Comparison of ENCODE assay signal across 1 cellular context in the genomic region with DNA sequence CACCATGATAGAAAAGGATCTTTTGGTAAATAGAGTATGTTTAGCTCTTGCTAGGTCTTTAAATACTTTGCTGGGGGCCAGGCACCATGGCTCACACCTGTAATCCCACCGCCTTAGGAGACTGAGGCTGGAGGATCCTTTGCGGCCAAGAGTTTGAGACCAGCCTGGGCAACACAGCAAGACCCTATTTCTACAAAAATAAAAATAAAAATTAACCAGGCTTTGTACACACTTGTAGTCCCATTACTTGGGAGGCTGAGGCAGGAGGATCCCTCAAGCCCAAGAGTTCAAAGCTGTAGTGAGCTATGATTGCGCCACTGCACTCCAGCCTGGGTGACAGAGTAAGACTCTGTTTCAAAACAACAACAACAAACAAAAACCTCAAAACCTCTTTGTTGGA.
TF ChIP-seq lines count a peak whose summit lies in the region.

No MANE protein-coding gene starts in this region.

TF ChIP-seq in HCT116, 20 proteins besides CTCF, POLR2A, EP300 and RAD21 (continued from another document):
- TF ChIP-seq, protein P1, sequence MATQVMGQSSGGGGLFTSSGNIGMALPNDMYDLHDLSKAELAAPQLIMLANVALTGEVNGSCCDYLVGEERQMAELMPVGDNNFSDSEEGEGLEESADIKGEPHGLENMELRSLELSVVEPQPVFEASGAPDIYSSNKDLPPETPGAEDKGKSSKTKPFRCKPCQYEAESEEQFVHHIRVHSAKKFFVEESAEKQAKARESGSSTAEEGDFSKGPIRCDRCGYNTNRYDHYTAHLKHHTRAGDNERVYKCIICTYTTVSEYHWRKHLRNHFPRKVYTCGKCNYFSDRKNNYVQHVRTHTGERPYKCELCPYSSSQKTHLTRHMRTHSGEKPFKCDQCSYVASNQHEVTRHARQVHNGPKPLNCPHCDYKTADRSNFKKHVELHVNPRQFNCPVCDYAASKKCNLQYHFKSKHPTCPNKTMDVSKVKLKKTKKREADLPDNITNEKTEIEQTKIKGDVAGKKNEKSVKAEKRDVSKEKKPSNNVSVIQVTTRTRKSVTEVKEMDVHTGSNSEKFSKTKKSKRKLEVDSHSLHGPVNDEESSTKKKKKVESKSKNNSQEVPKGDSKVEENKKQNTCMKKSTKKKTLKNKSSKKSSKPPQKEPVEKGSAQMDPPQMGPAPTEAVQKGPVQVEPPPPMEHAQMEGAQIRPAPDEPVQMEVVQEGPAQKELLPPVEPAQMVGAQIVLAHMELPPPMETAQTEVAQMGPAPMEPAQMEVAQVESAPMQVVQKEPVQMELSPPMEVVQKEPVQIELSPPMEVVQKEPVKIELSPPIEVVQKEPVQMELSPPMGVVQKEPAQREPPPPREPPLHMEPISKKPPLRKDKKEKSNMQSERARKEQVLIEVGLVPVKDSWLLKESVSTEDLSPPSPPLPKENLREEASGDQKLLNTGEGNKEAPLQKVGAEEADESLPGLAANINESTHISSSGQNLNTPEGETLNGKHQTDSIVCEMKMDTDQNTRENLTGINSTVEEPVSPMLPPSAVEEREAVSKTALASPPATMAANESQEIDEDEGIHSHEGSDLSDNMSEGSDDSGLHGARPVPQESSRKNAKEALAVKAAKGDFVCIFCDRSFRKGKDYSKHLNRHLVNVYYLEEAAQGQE (IDR thresholded peaks at IDR 0.05; ENCODE audit: low read depth): no peak
- TF ChIP-seq YY1 (IDR thresholded peaks at IDR 0.05; ENCODE audit: extremely low read depth, insufficient replicate concordance, low read depth, low read length) (no peak), CBX3 (IDR thresholded peaks at IDR 0.05; ENCODE audit: low read depth) (no peak), POLR2AphosphoS5 (IDR thresholded peaks at IDR 0.05; ENCODE audit: low read depth, low read length) (no peak), EZH2 (IDR thresholded peaks at IDR 0.05) (no peak), ZFX (IDR thresholded peaks at IDR 0.05) (no peak), TCF7L2 (IDR thresholded peaks at IDR 0.05; ENCODE audit: borderline replicate concordance, extremely low read depth, insufficient read depth, insufficient read length) (no peak), CEBPB (IDR thresholded peaks at IDR 0.05; ENCODE audit: low read depth) (no peak)
- TF ChIP-seq, protein P2, sequence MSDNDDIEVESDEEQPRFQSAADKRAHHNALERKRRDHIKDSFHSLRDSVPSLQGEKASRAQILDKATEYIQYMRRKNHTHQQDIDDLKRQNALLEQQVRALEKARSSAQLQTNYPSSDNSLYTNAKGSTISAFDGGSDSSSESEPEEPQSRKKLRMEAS (IDR thresholded peaks at IDR 0.05): no peak
